1 cellular context compared by ENCODE assay signal in the genomic region with DNA sequence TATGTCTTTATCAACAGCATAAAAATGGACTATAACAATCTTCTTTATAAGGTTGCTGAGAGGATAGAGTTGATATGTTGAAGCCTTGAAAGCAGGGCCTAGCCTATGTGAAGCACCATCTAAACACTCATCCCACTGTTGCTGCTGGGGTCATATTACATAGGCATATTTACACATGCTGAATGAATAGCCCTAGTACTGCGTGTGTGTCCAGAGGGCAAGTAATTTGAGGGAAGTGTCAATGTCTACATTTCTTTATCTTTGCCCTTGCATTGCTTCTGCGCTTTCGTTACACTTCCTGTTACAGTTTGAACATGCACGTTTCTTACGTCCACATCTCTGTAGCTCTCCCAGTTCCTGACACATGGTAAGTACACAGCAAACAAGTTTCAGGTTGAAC.
TF ChIP-seq lines count a peak whose summit lies in the region.

No MANE protein-coding gene starts in this region.

TF ChIP-seq in HepG2, 621 proteins besides CTCF, POLR2A, EP300 and RAD21 (continued from another document and continues in another):
- TF ChIP-seq, protein P1, sequence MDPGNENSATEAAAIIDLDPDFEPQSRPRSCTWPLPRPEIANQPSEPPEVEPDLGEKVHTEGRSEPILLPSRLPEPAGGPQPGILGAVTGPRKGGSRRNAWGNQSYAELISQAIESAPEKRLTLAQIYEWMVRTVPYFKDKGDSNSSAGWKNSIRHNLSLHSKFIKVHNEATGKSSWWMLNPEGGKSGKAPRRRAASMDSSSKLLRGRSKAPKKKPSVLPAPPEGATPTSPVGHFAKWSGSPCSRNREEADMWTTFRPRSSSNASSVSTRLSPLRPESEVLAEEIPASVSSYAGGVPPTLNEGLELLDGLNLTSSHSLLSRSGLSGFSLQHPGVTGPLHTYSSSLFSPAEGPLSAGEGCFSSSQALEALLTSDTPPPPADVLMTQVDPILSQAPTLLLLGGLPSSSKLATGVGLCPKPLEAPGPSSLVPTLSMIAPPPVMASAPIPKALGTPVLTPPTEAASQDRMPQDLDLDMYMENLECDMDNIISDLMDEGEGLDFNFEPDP (CRISPR knock-in tag; conservative IDR thresholded peaks at IDR 0.05), result no peak
- TF ChIP-seq PHF8 (CRISPR knock-in tag; IDR thresholded peaks at IDR 0.05) (no peak), ZNF446 (CRISPR knock-in tag; IDR thresholded peaks at IDR 0.05) (no peak), FOXM1 (CRISPR knock-in tag; IDR thresholded peaks at IDR 0.05) (no peak), HHEX (CRISPR knock-in tag; IDR thresholded peaks at IDR 0.05) (peak; percentile 99), SMC3 (IDR thresholded peaks at IDR 0.05; ENCODE audit: low read length) (no peak), ZNF816 (CRISPR knock-in tag; IDR thresholded peaks at IDR 0.05; ENCODE audit: borderline replicate concordance) (peak; percentile 71; the same call in 1 of the 2 replicates), ZSCAN30 (CRISPR knock-in tag; IDR thresholded peaks at IDR 0.05) (no peak), ZNF484 (CRISPR knock-in tag; IDR thresholded peaks at IDR 0.05; ENCODE audit: borderline replicate concordance, low read depth) (no peak), KLF15 (CRISPR knock-in tag; IDR thresholded peaks at IDR 0.05; ENCODE audit: borderline replicate concordance) (no peak), PHF20 (CRISPR knock-in tag; IDR thresholded peaks at IDR 0.05) (no peak), ZNF558 (CRISPR knock-in tag; IDR thresholded peaks at IDR 0.05; ENCODE audit: borderline replicate concordance) (no peak), PHB2 (IDR thresholded peaks at IDR 0.05; ENCODE audit: partially characterized antibody) (no peak), ZNF510 (CRISPR knock-in tag; IDR thresholded peaks at IDR 0.05; ENCODE audit: low read depth) (no peak), FOXC1 (CRISPR knock-in tag; IDR thresholded peaks at IDR 0.05; ENCODE audit: borderline replicate concordance) (no peak), SPEN (CRISPR knock-in tag; IDR thresholded peaks at IDR 0.05; ENCODE audit: low read depth) (peak; percentile 71), KDM4B (CRISPR knock-in tag; IDR thresholded peaks at IDR 0.05) (no peak), AGO2 (optimal IDR thresholded peaks at IDR 0.05; ENCODE audit: low read depth, low read length) (no peak), PCBP2 (optimal IDR thresholded peaks at IDR 0.05; ENCODE audit: low read depth, low read length, poor library complexity, severe bottlenecking) (no peak)
- TF ChIP-seq, protein P2, sequence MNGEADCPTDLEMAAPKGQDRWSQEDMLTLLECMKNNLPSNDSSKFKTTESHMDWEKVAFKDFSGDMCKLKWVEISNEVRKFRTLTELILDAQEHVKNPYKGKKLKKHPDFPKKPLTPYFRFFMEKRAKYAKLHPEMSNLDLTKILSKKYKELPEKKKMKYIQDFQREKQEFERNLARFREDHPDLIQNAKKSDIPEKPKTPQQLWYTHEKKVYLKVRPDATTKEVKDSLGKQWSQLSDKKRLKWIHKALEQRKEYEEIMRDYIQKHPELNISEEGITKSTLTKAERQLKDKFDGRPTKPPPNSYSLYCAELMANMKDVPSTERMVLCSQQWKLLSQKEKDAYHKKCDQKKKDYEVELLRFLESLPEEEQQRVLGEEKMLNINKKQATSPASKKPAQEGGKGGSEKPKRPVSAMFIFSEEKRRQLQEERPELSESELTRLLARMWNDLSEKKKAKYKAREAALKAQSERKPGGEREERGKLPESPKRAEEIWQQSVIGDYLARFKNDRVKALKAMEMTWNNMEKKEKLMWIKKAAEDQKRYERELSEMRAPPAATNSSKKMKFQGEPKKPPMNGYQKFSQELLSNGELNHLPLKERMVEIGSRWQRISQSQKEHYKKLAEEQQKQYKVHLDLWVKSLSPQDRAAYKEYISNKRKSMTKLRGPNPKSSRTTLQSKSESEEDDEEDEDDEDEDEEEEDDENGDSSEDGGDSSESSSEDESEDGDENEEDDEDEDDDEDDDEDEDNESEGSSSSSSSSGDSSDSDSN (CRISPR knock-in tag; IDR thresholded peaks at IDR 0.05), result no peak
- TF ChIP-seq, protein P3, sequence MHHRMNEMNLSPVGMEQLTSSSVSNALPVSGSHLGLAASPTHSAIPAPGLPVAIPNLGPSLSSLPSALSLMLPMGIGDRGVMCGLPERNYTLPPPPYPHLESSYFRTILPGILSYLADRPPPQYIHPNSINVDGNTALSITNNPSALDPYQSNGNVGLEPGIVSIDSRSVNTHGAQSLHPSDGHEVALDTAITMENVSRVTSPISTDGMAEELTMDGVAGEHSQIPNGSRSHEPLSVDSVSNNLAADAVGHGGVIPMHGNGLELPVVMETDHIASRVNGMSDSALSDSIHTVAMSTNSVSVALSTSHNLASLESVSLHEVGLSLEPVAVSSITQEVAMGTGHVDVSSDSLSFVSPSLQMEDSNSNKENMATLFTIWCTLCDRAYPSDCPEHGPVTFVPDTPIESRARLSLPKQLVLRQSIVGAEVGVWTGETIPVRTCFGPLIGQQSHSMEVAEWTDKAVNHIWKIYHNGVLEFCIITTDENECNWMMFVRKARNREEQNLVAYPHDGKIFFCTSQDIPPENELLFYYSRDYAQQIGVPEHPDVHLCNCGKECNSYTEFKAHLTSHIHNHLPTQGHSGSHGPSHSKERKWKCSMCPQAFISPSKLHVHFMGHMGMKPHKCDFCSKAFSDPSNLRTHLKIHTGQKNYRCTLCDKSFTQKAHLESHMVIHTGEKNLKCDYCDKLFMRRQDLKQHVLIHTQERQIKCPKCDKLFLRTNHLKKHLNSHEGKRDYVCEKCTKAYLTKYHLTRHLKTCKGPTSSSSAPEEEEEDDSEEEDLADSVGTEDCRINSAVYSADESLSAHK (CRISPR knock-in tag; IDR thresholded peaks at IDR 0.05; ENCODE audit: borderline replicate concordance), result no peak
- TF ChIP-seq, protein P4, sequence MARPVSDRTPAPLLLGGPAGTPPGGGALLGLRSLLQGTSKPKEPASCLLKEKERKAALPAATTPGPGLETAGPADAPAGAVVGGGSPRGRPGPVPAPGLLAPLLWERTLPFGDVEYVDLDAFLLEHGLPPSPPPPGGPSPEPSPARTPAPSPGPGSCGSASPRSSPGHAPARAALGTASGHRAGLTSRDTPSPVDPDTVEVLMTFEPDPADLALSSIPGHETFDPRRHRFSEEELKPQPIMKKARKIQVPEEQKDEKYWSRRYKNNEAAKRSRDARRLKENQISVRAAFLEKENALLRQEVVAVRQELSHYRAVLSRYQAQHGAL (CRISPR knock-in tag; IDR thresholded peaks at IDR 0.05; ENCODE audit: not compliant biosample characterization), result no peak
- TF ChIP-seq, protein P5, sequence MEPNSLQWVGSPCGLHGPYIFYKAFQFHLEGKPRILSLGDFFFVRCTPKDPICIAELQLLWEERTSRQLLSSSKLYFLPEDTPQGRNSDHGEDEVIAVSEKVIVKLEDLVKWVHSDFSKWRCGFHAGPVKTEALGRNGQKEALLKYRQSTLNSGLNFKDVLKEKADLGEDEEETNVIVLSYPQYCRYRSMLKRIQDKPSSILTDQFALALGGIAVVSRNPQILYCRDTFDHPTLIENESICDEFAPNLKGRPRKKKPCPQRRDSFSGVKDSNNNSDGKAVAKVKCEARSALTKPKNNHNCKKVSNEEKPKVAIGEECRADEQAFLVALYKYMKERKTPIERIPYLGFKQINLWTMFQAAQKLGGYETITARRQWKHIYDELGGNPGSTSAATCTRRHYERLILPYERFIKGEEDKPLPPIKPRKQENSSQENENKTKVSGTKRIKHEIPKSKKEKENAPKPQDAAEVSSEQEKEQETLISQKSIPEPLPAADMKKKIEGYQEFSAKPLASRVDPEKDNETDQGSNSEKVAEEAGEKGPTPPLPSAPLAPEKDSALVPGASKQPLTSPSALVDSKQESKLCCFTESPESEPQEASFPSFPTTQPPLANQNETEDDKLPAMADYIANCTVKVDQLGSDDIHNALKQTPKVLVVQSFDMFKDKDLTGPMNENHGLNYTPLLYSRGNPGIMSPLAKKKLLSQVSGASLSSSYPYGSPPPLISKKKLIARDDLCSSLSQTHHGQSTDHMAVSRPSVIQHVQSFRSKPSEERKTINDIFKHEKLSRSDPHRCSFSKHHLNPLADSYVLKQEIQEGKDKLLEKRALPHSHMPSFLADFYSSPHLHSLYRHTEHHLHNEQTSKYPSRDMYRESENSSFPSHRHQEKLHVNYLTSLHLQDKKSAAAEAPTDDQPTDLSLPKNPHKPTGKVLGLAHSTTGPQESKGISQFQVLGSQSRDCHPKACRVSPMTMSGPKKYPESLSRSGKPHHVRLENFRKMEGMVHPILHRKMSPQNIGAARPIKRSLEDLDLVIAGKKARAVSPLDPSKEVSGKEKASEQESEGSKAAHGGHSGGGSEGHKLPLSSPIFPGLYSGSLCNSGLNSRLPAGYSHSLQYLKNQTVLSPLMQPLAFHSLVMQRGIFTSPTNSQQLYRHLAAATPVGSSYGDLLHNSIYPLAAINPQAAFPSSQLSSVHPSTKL (CRISPR knock-in tag; IDR thresholded peaks at IDR 0.05), result peak; percentile 95
- TF ChIP-seq, protein P6, sequence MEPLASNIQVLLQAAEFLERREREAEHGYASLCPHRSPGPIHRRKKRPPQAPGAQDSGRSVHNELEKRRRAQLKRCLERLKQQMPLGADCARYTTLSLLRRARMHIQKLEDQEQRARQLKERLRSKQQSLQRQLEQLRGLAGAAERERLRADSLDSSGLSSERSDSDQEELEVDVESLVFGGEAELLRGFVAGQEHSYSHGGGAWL (CRISPR knock-in tag; IDR thresholded peaks at IDR 0.05), result no peak
- TF ChIP-seq, protein P7, sequence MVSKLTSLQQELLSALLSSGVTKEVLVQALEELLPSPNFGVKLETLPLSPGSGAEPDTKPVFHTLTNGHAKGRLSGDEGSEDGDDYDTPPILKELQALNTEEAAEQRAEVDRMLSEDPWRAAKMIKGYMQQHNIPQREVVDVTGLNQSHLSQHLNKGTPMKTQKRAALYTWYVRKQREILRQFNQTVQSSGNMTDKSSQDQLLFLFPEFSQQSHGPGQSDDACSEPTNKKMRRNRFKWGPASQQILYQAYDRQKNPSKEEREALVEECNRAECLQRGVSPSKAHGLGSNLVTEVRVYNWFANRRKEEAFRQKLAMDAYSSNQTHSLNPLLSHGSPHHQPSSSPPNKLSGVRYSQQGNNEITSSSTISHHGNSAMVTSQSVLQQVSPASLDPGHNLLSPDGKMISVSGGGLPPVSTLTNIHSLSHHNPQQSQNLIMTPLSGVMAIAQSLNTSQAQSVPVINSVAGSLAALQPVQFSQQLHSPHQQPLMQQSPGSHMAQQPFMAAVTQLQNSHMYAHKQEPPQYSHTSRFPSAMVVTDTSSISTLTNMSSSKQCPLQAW (CRISPR knock-in tag; IDR thresholded peaks at IDR 0.05), result peak; percentile 54; the same call in 1 of the 2 replicates
- TF ChIP-seq, protein P8, sequence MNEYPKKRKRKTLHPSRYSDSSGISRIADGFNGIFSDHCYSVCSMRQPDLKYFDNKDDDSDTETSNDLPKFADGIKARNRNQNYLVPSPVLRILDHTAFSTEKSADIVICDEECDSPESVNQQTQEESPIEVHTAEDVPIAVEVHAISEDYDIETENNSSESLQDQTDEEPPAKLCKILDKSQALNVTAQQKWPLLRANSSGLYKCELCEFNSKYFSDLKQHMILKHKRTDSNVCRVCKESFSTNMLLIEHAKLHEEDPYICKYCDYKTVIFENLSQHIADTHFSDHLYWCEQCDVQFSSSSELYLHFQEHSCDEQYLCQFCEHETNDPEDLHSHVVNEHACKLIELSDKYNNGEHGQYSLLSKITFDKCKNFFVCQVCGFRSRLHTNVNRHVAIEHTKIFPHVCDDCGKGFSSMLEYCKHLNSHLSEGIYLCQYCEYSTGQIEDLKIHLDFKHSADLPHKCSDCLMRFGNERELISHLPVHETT (CRISPR knock-in tag; conservative IDR thresholded peaks at IDR 0.05), result no peak
- TF ChIP-seq, protein P9, sequence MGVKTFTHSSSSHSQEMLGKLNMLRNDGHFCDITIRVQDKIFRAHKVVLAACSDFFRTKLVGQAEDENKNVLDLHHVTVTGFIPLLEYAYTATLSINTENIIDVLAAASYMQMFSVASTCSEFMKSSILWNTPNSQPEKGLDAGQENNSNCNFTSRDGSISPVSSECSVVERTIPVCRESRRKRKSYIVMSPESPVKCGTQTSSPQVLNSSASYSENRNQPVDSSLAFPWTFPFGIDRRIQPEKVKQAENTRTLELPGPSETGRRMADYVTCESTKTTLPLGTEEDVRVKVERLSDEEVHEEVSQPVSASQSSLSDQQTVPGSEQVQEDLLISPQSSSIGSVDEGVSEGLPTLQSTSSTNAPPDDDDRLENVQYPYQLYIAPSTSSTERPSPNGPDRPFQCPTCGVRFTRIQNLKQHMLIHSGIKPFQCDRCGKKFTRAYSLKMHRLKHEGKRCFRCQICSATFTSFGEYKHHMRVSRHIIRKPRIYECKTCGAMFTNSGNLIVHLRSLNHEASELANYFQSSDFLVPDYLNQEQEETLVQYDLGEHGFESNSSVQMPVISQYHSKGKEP (CRISPR knock-in tag; IDR thresholded peaks at IDR 0.05), result no peak
- TF ChIP-seq, protein P10, sequence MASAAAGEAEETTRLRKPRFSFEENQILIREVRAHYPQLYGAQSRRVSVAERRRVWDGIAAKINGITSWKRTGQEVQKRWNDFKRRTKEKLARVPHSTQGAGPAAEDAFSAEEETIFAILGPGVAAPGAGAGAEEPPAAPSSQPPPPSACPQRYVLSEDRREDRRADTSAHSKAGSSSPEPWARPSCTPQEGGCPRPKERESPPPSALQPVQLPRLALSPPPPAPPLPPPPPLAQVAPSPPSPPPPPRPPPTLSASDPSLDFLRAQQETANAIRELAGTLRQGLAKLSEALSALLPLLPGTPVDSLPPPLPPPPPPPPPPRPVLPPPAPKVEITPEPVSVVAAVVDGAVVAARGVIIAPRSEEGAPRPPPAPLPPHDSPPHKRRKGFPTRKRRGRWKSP (CRISPR knock-in tag; IDR thresholded peaks at IDR 0.05), result no peak
- TF ChIP-seq, protein P11, sequence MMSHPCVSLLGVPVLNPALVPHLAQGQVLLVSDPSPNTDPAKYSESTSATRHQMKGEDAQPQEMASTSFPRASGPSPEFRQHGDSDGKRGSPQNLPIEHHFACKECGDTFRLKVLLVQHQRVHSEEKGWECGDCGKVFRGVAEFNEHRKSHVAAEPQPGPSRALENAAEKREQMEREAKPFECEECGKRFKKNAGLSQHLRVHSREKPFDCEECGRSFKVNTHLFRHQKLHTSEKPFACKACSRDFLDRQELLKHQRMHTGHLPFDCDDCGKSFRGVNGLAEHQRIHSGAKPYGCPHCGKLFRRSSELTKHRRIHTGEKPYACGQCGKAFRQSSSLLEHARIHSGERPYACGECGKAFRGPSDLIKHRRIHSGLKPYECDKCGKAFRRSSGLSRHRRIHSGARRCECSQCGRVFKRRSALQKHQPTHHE (CRISPR knock-in tag; IDR thresholded peaks at IDR 0.05; ENCODE audit: borderline replicate concordance), result no peak
- TF ChIP-seq, protein P12, sequence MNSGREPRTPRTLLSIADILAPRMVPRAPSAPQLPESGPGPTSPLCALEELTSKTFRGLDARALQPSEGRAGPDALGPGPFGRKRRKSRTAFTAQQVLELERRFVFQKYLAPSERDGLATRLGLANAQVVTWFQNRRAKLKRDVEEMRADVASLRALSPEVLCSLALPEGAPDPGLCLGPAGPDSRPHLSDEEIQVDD (CRISPR knock-in tag; IDR thresholded peaks at IDR 0.05; ENCODE audit: borderline replicate concordance), result no peak
- TF ChIP-seq, protein P13, sequence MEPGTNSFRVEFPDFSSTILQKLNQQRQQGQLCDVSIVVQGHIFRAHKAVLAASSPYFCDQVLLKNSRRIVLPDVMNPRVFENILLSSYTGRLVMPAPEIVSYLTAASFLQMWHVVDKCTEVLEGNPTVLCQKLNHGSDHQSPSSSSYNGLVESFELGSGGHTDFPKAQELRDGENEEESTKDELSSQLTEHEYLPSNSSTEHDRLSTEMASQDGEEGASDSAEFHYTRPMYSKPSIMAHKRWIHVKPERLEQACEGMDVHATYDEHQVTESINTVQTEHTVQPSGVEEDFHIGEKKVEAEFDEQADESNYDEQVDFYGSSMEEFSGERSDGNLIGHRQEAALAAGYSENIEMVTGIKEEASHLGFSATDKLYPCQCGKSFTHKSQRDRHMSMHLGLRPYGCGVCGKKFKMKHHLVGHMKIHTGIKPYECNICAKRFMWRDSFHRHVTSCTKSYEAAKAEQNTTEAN (CRISPR knock-in tag; conservative IDR thresholded peaks at IDR 0.05), result peak; percentile 62; the same call in 1 of the 2 replicates
